Comparison of ENCODE assay signal across 12 cellular contexts in the genomic region with DNA sequence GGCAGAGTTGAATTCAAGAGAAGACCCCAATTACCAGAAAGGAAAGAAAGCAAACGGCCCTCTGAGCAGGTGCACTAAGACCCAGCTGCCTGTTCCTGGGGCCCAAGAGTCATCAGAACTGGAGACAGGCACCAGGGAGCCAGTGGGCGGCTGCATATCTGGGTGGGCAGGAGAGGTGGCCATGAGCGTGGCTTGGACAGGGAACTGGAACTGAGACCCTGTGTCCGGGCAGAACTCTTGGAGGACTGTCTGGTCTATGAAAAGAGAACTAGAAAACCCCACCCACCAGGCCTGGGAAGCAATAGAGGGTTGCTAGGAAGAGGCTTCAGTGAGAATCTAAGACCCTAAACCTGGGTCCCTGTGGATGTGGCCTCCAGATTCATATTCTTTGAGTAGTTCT.
DNase-seq lines count a peak whose midpoint lies in the region; ATAC-seq and TF ChIP-seq lines count a peak whose summit lies in the region.
"Had no signal": no experiment of that assay in that cellular context is flagged by ENCODE, and none has a peak within 500 bp of the region (broad histone marks: within the 10 kb centered on the region; RNA-seq: fewer than 3 reads in every experiment).

No MANE protein-coding gene starts in this region.

- no peak for DNase-seq in activated T-cell treated with anti-CD3 and anti-CD28 coated beads, Interleukin-2, amount 50 U/mL, for 4 hours
- no peak for DNase-seq in activated T-cell treated with anti-CD3 and anti-CD28 coated beads, Interleukin-2, amount 50 U/mL, for 1 hour
- no peak for DNase-seq in Jurkat, Clone E6-1 (ENCODE audit: low read depth, low spot score)
- DNase-seq in left colon (peak; percentile 12 to 22), brain microvascular endothelial cell (no peak)
- no peak for DNase-seq in stimulated activated naive CD8-positive, alpha-beta T cell treated with anti-CD3 and anti-CD28 coated beads, Interleukin-15, amount 100 ng/mL, for 72 hours
- DNase-seq in stimulated activated naive CD4-positive, alpha-beta T cell (lab: John Stamatoyannopoulos, UW) = no peak
- DNase-seq: ACHN, mammary epithelial cell, NCI-H2227 treated with DMSO at 0.1 percent for 48 hours had no signal

- H3K27me3 ChIP-seq in brain microvascular endothelial cell (replicated peaks) = no peaks in the 10 kb centered on the region
- H3K27me3 ChIP-seq: Peyer's patch had no signal

- no peaks in the 10 kb centered on the region for H3K27me3 Mint-ChIP-seq in activated T-cell treated with anti-CD3 and anti-CD28 coated beads, Interleukin-2, amount 50 U/mL, for 4 hours (ENCODE audit: low read depth)
- H3K27me3 Mint-ChIP-seq in stimulated activated naive CD8-positive, alpha-beta T cell treated with anti-CD3 and anti-CD28 coated beads, Interleukin-15, amount 100 ng/mL, for 72 hours = peaks cover 6% of the 10 kb centered on the region

- H3K9me3 Mint-ChIP-seq in activated T-cell treated with anti-CD3 and anti-CD28 coated beads, Interleukin-2, amount 50 U/mL, for 4 hours = peaks cover 10% of the 10 kb centered on the region
- H3K9me3 Mint-ChIP-seq in stimulated activated naive CD8-positive, alpha-beta T cell treated with anti-CD3 and anti-CD28 coated beads, Interleukin-15, amount 100 ng/mL, for 72 hours = peaks cover 5 to 13% of the 10 kb centered on the region in 2 donors

- no peak overlapping the region for H3K27ac Mint-ChIP-seq in stimulated activated naive CD8-positive, alpha-beta T cell treated with anti-CD3 and anti-CD28 coated beads, Interleukin-15, amount 100 ng/mL, for 72 hours

- intact Hi-C loops in left colon (cut with DNase I, micrococcal nuclease) = no loop called here

- H3K36me3 ChIP-seq in brain microvascular endothelial cell (replicated peaks) = no peaks in the 10 kb centered on the region
- H3K36me3 ChIP-seq: Peyer's patch had no signal

- peak overlapping the region; percentile 78 for H3K4me3 Mint-ChIP-seq in activated T-cell treated with anti-CD3 and anti-CD28 coated beads, Interleukin-2, amount 50 U/mL, for 4 hours
- peak overlapping the region; percentile 85 to 87 for H3K4me3 Mint-ChIP-seq in stimulated activated naive CD8-positive, alpha-beta T cell treated with anti-CD3 and anti-CD28 coated beads, Interleukin-15, amount 100 ng/mL, for 72 hours

- in situ Hi-C loops in brain microvascular endothelial cell (cut with HindIII; ENCODE audit: low pct_ligation_motif_present, low sequenced_read_pairs) = no loop called here

- no peak overlapping the region for H3K27ac ChIP-seq in brain microvascular endothelial cell

- peak overlapping the region; percentile 42 for H3K4me3 ChIP-seq in Jurkat, Clone E6-1 (ENCODE audit: low read length)
- no peak overlapping the region for H3K4me3 ChIP-seq in brain microvascular endothelial cell (ENCODE audit: low read depth, low read length)

- peaks cover 72% of the 10 kb centered on the region for H3K4me1 Mint-ChIP-seq in activated T-cell treated with anti-CD3 and anti-CD28 coated beads, Interleukin-2, amount 50 U/mL, for 4 hours (ENCODE audit: low read depth)
- peaks cover 88% of the 10 kb centered on the region for H3K4me1 Mint-ChIP-seq in stimulated activated naive CD8-positive, alpha-beta T cell treated with anti-CD3 and anti-CD28 coated beads, Interleukin-15, amount 100 ng/mL, for 72 hours

- ATAC-seq in activated T-cell treated with anti-CD3 and anti-CD28 coated beads, Interleukin-2, amount 50 U/mL, for 4 hours = no peak
- ATAC-seq in left colon (no peak), esophagus mucosa (no peak)
- ATAC-seq in stimulated activated naive CD8-positive, alpha-beta T cell treated with anti-CD3 and anti-CD28 coated beads, Interleukin-15, amount 100 ng/mL, for 72 hours = no peak

- no peak for TF ChIP-seq CTCF in brain microvascular endothelial cell (IDR thresholded peaks at IDR 0.05; ENCODE audit: low read depth, low read length, missing control alignments)

- peaks cover 17% of the 10 kb centered on the region for H3K36me3 Mint-ChIP-seq in activated T-cell treated with anti-CD3 and anti-CD28 coated beads, Interleukin-2, amount 50 U/mL, for 4 hours (ENCODE audit: insufficient read depth)

Comparison
In these comparisons a context has a peak if more than half of its experiments do, and no peak if none do; other contexts are left out.
1. DNase-seq: peak in left colon (2 of 2); none in activated T-cell treated with anti-CD3 and anti-CD28 coated beads, Interleukin-2, amount 50 U/mL, for 4 hours (single experiment), activated T-cell treated with anti-CD3 and anti-CD28 coated beads, Interleukin-2, amount 50 U/mL, for 1 hour (single experiment), Jurkat, Clone E6-1 (single experiment), stimulated activated naive CD8-positive, alpha-beta T cell treated with anti-CD3 and anti-CD28 coated beads, Interleukin-15, amount 100 ng/mL, for 72 hours (0 of 2), stimulated activated naive CD4-positive, alpha-beta T cell (0 of 6) and brain microvascular endothelial cell (single experiment).